ENCODE assay signal across 8 cellular contexts in the genomic region with DNA sequence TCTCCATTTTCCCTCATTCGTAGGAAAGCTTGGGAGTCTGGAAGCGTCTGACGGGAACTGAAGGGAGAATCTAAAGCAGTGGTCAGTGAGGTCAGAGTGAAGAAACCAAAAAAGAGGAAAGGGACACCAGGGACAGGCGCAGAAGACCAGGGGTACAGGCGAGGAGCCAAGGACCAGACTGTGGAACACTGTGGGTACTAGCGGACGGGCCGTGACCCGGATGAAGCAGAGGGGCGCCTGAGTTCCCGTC. TPM values are rescaled to one million over a fixed set of nuclear protein-coding genes. Genes with fewer than 3 reads are reported as not detected.
A peak's percentile ranks its signal among the peaks of the same experiment; 100 is the strongest.
DNase-seq lines count a peak whose midpoint lies in the region; TF ChIP-seq lines count a peak whose summit lies in the region.

No MANE protein-coding gene starts in this region.

- H3K36me3 ChIP-seq in esophagus muscularis mucosa (peaks cover 0 to 37% (median 21%) of the 10 kb centered on the region in 4 donors), rectal smooth muscle tissue (ENCODE audit: control insufficient read depth, insufficient read depth, low read length) (no peaks in the 10 kb centered on the region)

- intact Hi-C loops in esophagus muscularis mucosa (cut with DNase I): loop anchor here (1.0 kb wide), 1 partner anchor 19 kb away; no protein-coding TSS in a partner anchor

- TF ChIP-seq CTCF in RWPE1 (conservative IDR thresholded peaks at IDR 0.05; ENCODE audit: low read depth) (no peak), esophagus muscularis mucosa (IDR thresholded peaks at IDR 0.05) (no peak)

- H3K4me3 ChIP-seq in GM08714 (ENCODE audit: low read length) (peak overlapping the region; percentile 79; the same call in 1 of the 2 replicates), esophagus muscularis mucosa (peak overlapping the region; percentile 73 to 96 (median 87)), rectal smooth muscle tissue (ENCODE audit: low read length) (peak overlapping the region; percentile 98)

- no peaks in the 10 kb centered on the region for H3K27me3 ChIP-seq in esophagus muscularis mucosa
- H3K27me3 ChIP-seq in rectal smooth muscle tissue (ENCODE audit: control insufficient read depth, insufficient read depth, low read length): no peaks in the 10 kb centered on the region

- no peaks in the 10 kb centered on the region for H3K9me3 ChIP-seq in esophagus muscularis mucosa

- peak overlapping the region; percentile 66 for H3K9ac ChIP-seq in rectal smooth muscle tissue (ENCODE audit: low read length)

- POLR2A ChIA-PET in RWPE1 (lab: Yijun Ruan, JAX; ENCODE audit: low non-redundant PET): interaction anchor here (0.6 to 1.2 kb wide), 2 partner anchors 14 to 45 kb away, joined by 3 to 4 read pairs; no protein-coding TSS in a partner anchor

- TF ChIP-seq POLR2A in esophagus muscularis mucosa (IDR thresholded peaks at IDR 0.05; ENCODE audit: low read depth): no peak

- WGBS in esophagus muscularis mucosa: under 1% methylated on average over 11 of the region's 11 CpGs

- H3K4me1 ChIP-seq in esophagus muscularis mucosa (peaks cover 23 to 63% (median 43%) of the 10 kb centered on the region in 4 donors), rectal smooth muscle tissue (ENCODE audit: control insufficient read depth, insufficient read depth, low read length) (peaks cover 21% of the 10 kb centered on the region)

- H3K27ac ChIP-seq in RWPE1: peak overlapping the region; percentile 94
- H3K27ac ChIP-seq in esophagus muscularis mucosa (replicated peaks in 1 of 4): peak overlapping the region; percentile 98 to 100 (median 99)
- H3K27ac ChIP-seq in rectal smooth muscle tissue (ENCODE audit: low read depth, low read length): peak overlapping the region; percentile 100

- CTCF ChIA-PET in RWPE1 (lab: Yijun Ruan, JAX): interaction anchor here (0.6 to 2.3 kb wide), 3 partner anchors 14 to 252 kb away, joined by 4 to 22 read pairs (median 14); no protein-coding TSS in a partner anchor

- no peak for TF ChIP-seq EP300 in esophagus muscularis mucosa (IDR thresholded peaks at IDR 0.05)

- DNase-seq in RWPE1 (ENCODE audit: low spot score): no peak
- no peak for DNase-seq in esophagus muscularis mucosa (ENCODE audit: extremely low spot score)
- no peak for DNase-seq in stimulated activated CD4-positive, alpha-beta T cell treated with anti-CD3 and anti-CD28 coated beads, Interleukin-2, amount 100 ng/mL, for 48 hours
- DNase-seq in HuH-7 (ENCODE audit: low spot score): no peak
- no peak for DNase-seq in NCI-H1436 (lab: John Stamatoyannopoulos, UW)
- DNase-seq in mesenteric fat pad (ENCODE audit: low spot score): no peak

RNA-seq across cellular contexts. Expression of gene MTX1, which starts 0.2 kb away (rescaled TPM):
- 10 to 100 TPM; 34.1 to 52.8 (median 38.0) TPM for total RNA-seq in esophagus muscularis mucosa
- 40.0 TPM for total RNA-seq in mesenteric fat pad

RNA-seq across cellular contexts. Expression of gene THBS3, which starts 0.6 kb away (rescaled TPM):
- total RNA-seq in esophagus muscularis mucosa: 10 to 100 TPM; 16.2 to 37.4 (median 23.4) TPM
- total RNA-seq in mesenteric fat pad: 17.9 TPM

RNA-seq across cellular contexts. Expression of gene TRIM46, which starts 34.7 kb away (rescaled TPM):
- total RNA-seq in esophagus muscularis mucosa (1 to 10 TPM in 1 of 4 donors, under 1 TPM in 2, not detected in 1; 0.13 to 1.7 (median 0.17) TPM), mesenteric fat pad (0.22 TPM)

RNA-seq across cellular contexts. Expression of gene KRTCAP2, which starts 35.2 kb away (rescaled TPM):
- total RNA-seq in esophagus muscularis mucosa (100 to 1,000 TPM in 2 of 4 donors, 10 to 100 TPM in 2; 76.0 to 146 (median 108) TPM), mesenteric fat pad (155 TPM)

RNA-seq across cellular contexts. Expression of gene ENTREP3, which starts 47.0 kb away (rescaled TPM):
- total RNA-seq in esophagus muscularis mucosa: 10 to 100 TPM; 15.1 to 38.7 (median 22.6) TPM
- total RNA-seq in mesenteric fat pad: 25.2 TPM
